ENCODE assay signal across 8 cellular contexts in genomic region chr19:47272448-47273312, GRCh38.
DNase-seq lines count a peak whose midpoint lies in the region; ATAC-seq and TF ChIP-seq lines count a peak whose summit lies in the region.

No MANE protein-coding gene starts in this region.

- H3K4me3 ChIP-seq in SU-DHL-6 (ENCODE audit: insufficient read depth, low read length, poor library complexity, severe bottlenecking), result peak overlapping the region; percentile 74

- TF ChIP-seq CTCF in SU-DHL-6 (IDR thresholded peaks at IDR 0.05; ENCODE audit: insufficient read depth, low read length, poor library complexity, severe bottlenecking) (no peak), nephron progenitor cell (IDR thresholded peaks at IDR 0.05) (no peak)

- H3K36me3 Mint-ChIP-seq in activated naive CD4-positive, alpha-beta T cell treated with anti-CD3 and anti-CD28 coated beads, Interleukin-2, amount 50 U/mL, for 24 hours, result peaks cover 6% of the 10 kb centered on the region
- peaks cover 31% of the 10 kb centered on the region for H3K36me3 Mint-ChIP-seq in nephron progenitor cell (ENCODE audit: low read depth)

- H3K4me2 ChIP-seq in SU-DHL-6 (ENCODE audit: low read depth, low read length, poor library complexity, severe bottlenecking), result peak overlapping the region; percentile 86

- no peaks in the 10 kb centered on the region for H3K9me3 ChIP-seq in SU-DHL-6 (ENCODE audit: insufficient read depth, low read length)

- H3K9me3 Mint-ChIP-seq in activated naive CD4-positive, alpha-beta T cell treated with anti-CD3 and anti-CD28 coated beads, Interleukin-2, amount 50 U/mL, for 24 hours, result no peaks in the 10 kb centered on the region
- no peaks in the 10 kb centered on the region for H3K9me3 Mint-ChIP-seq in nephron progenitor cell

- H3K4me3 Mint-ChIP-seq in activated naive CD4-positive, alpha-beta T cell treated with anti-CD3 and anti-CD28 coated beads, Interleukin-2, amount 50 U/mL, for 24 hours, result peak overlapping the region; percentile 91
- peak overlapping the region; percentile 89 for H3K4me3 Mint-ChIP-seq in nephron progenitor cell

- peak overlapping the region; percentile 87 for H3K9ac ChIP-seq in SU-DHL-6 (ENCODE audit: low read length)

- H3K27ac ChIP-seq in SU-DHL-6 (ENCODE audit: low read depth, low read length) (peak overlapping the region; percentile 89), epithelial cell of prostate (peak overlapping the region; percentile 94)

- ATAC-seq in HG02623 (IDR thresholded peaks at IDR 0.05; ENCODE audit: unreplicated experiment), result no peak

- no peaks in the 10 kb centered on the region for H4K20me1 ChIP-seq in SU-DHL-6 (ENCODE audit: low read depth, low read length)

- H3K36me3 ChIP-seq in SU-DHL-6 (ENCODE audit: low read length), result no peaks in the 10 kb centered on the region

- 0 out of 2 replicates have a peak, but pooled peaks cover 6% of the 10 kb centered on the region for H3F3A ChIP-seq in SU-DHL-6 (ENCODE audit: insufficient read depth)

- no peaks in the 10 kb centered on the region for H3K27me3 Mint-ChIP-seq in activated naive CD4-positive, alpha-beta T cell treated with anti-CD3 and anti-CD28 coated beads, Interleukin-2, amount 50 U/mL, for 24 hours
- H3K27me3 Mint-ChIP-seq in nephron progenitor cell (ENCODE audit: low read depth, poor library complexity), result peaks cover 22% of the 10 kb centered on the region

- peak overlapping the region; percentile 84 for H3K27ac Mint-ChIP-seq in activated naive CD4-positive, alpha-beta T cell treated with anti-CD3 and anti-CD28 coated beads, Interleukin-2, amount 50 U/mL, for 24 hours
- peak overlapping the region; percentile 58 for H3K27ac Mint-ChIP-seq in nephron progenitor cell

- H3K4me1 Mint-ChIP-seq in activated naive CD4-positive, alpha-beta T cell treated with anti-CD3 and anti-CD28 coated beads, Interleukin-2, amount 50 U/mL, for 24 hours, result peaks cover 19% of the 10 kb centered on the region
- H3K4me1 Mint-ChIP-seq in nephron progenitor cell, result peaks cover 40% of the 10 kb centered on the region

- DNase-seq in activated naive CD4-positive, alpha-beta T cell treated with anti-CD3 and anti-CD28 coated beads, Interleukin-2, amount 50 U/mL, for 16 hours, result no peak
- DNase-seq in epithelial cell of prostate (ENCODE audit: low read depth, low spot score), result no peak
- DNase-seq in nephron progenitor cell, result no peak
- no peak for DNase-seq in NCI-H2196 treated with DMSO at 0.1 percent for 48 hours (lab: John Stamatoyannopoulos, UW; ENCODE audit: unreplicated experiment)
- no peak for DNase-seq in medulla oblongata (ENCODE audit: extremely low spot score)

- H3K9me2 ChIP-seq in SU-DHL-6 (replicated peaks; ENCODE audit: insufficient read depth, low read length), result no peaks in the 10 kb centered on the region

- no peaks in the 10 kb centered on the region for H3K79me2 ChIP-seq in SU-DHL-6 (ENCODE audit: insufficient read depth, low read length)

- no peaks in the 10 kb centered on the region for H3K27me3 ChIP-seq in SU-DHL-6 (ENCODE audit: low read length)

- H2AFZ ChIP-seq in SU-DHL-6 (ENCODE audit: low read depth, low read length, severe bottlenecking), result peak overlapping the region; percentile 29
